Comparison of ENCODE assay signal across 25 cellular contexts in the genomic region with DNA sequence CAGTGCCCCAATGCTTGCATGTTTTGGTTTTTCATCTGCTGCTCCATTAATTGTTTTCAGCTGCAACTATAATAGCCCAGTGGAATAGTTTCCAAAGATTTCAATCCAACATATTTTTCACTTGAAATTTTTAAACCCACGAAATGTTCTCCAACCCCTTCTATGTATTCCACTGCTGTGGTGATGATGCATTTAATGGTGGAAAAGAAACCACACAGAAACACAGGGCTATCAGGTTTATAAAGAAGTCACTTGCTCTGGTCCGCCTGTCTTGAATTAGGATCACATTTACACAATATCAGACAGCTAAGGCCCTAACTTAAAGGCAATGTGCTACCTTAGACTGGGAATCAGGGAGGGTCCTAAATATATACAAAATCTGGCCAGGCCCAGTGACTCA.
"Had no signal": no experiment of that assay in that cellular context is flagged by ENCODE, and none has a peak within 500 bp of the region (broad histone marks: within the 10 kb centered on the region; RNA-seq: fewer than 3 reads in every experiment).

No MANE protein-coding gene starts in this region.

- H3K36me3 Mint-ChIP-seq: naive B cell; natural killer cell; stimulated activated naive B cell treated with anti-CD40 and anti-IgM and Interleukin-4, amounts not matched to agents 10 μg/mL and 1 μg/mL and 100 μg/mL, for 72 hours had no signal

- H3K27ac Mint-ChIP-seq: natural killer cell; progenitor cell of endocrine pancreas; stimulated activated naive B cell treated with anti-CD40 and anti-IgM and Interleukin-4, amounts not matched to agents 10 μg/mL and 1 μg/mL and 100 μg/mL, for 72 hours had no signal

- DNase-seq: hippocampal formation; kidney glomerular epithelial cell; left cardiac atrium; lower lobe of right lung; mammary epithelial cell; mesenchymal stem cell; naive B cell; natural killer cell; ovary; stimulated activated CD4-positive, alpha-beta T cell treated with anti-CD3 and anti-CD28 coated beads, Interleukin-12 subunit alpha, Interleukin-12 subunit beta, amount 100 ng/mL, for 4 hours; stimulated activated CD4-positive, alpha-beta T cell treated with anti-CD3 and anti-CD28 coated beads, Interleukin-15, amount 100 ng/mL, for 24 hours; stimulated activated CD4-positive, alpha-beta T cell treated with anti-CD3 and anti-CD28 coated beads, Interleukin-2, amount 100 ng/mL, for 24 hours; stimulated activated CD4-positive, alpha-beta T cell treated with anti-CD3 and anti-CD28 coated beads, Interleukin-4, amount 100 ng/mL, for 1 hour; stimulated activated naive B cell treated with anti-CD40 and anti-IgM and Interleukin-4, amounts not matched to agents 10 μg/mL and 1 μg/mL and 100 μg/mL, for 72 hours; stimulated activated naive CD8-positive, alpha-beta T cell treated with anti-CD3 and anti-CD28 coated beads, Interleukin-15, Interleukin-2, amounts not matched to agents 100 U/mL and 50 U/mL, for 24 hours; stomach; testis; thyroid gland; transverse colon; upper lobe of right lung had no signal

- H3K9me3 Mint-ChIP-seq: natural killer cell; stimulated activated naive B cell treated with anti-CD40 and anti-IgM and Interleukin-4, amounts not matched to agents 10 μg/mL and 1 μg/mL and 100 μg/mL, for 72 hours had no signal

- H3K27me3 ChIP-seq: ovary, right atrium auricular region, stomach, testis, thyroid gland, transverse colon, upper lobe of right lung had no signal

- H3K4me3 ChIP-seq: lower lobe of right lung, ovary, right atrium auricular region, skin epidermis, stomach, testis, thyroid gland, transverse colon, upper lobe of right lung had no signal

- H3K9me3 ChIP-seq: lower lobe of right lung, ovary, right atrium auricular region, stomach, testis, thyroid gland, transverse colon, upper lobe of right lung had no signal

- H3K4me3 Mint-ChIP-seq: naive B cell; natural killer cell; stimulated activated naive B cell treated with anti-CD40 and anti-IgM and Interleukin-4, amounts not matched to agents 10 μg/mL and 1 μg/mL and 100 μg/mL, for 72 hours had no signal

- ATAC-seq: left cardiac atrium; left lobe of liver; lower lobe of right lung; natural killer cell; sciatic nerve; stimulated activated naive B cell treated with anti-CD40 and anti-IgM and Interleukin-4, amounts not matched to agents 10 μg/mL and 1 μg/mL and 100 μg/mL, for 72 hours; stimulated activated naive CD8-positive, alpha-beta T cell treated with anti-CD3 and anti-CD28 coated beads, Interleukin-15, Interleukin-2, amounts not matched to agents 100 U/mL and 50 U/mL, for 24 hours; upper lobe of right lung had no signal

- H3K4me1 ChIP-seq: lower lobe of right lung, right atrium auricular region, testis, thyroid gland, transverse colon, upper lobe of right lung had no signal

- H3K27ac ChIP-seq: lower lobe of right lung, ovary, right atrium auricular region, skin epidermis, stomach, testis, thyroid gland, transverse colon, upper lobe of right lung had no signal

- H3K27me3 Mint-ChIP-seq: progenitor cell of endocrine pancreas had no signal

- H3K4me1 Mint-ChIP-seq: naive B cell; natural killer cell; stimulated activated naive B cell treated with anti-CD40 and anti-IgM and Interleukin-4, amounts not matched to agents 10 μg/mL and 1 μg/mL and 100 μg/mL, for 72 hours had no signal

- H3K36me3 ChIP-seq: lower lobe of right lung, ovary, right atrium auricular region, stomach, thyroid gland, transverse colon, upper lobe of right lung had no signal
